ENCODE assay signal across 1 cellular context in genomic region chr1:232969791-232970190, GRCh38.
TF ChIP-seq lines count a peak whose summit lies in the region.

No MANE protein-coding gene starts in this region.

TF ChIP-seq in GM23338, 12 proteins besides CTCF, POLR2A, EP300 and RAD21 (continued from another document):
- TF ChIP-seq REST (IDR thresholded peaks at IDR 0.05; ENCODE audit: unreplicated experiment) (no peak), JUNB (IDR thresholded peaks at IDR 0.05; ENCODE audit: unreplicated experiment) (no peak), EZH2phosphoT487 (IDR thresholded peaks at IDR 0.05; ENCODE audit: unreplicated experiment) (no peak), ZNF331 (CRISPR knock-in tag; IDR thresholded peaks at IDR 0.05; ENCODE audit: low read depth) (no peak), ETS1 (IDR thresholded peaks at IDR 0.05) (no peak), EZH2 (IDR thresholded peaks at IDR 0.05; ENCODE audit: low read depth, unreplicated experiment) (no peak), STAT1 (IDR thresholded peaks at IDR 0.05; ENCODE audit: unreplicated experiment) (no peak)
